In genomic region chr3:129326138-129326537, GRCh38 we compare ENCODE assay signal across 9 cellular contexts.
"Had no signal": no experiment of that assay in that cellular context is flagged by ENCODE, and none has a peak within 500 bp of the region (broad histone marks: within the 10 kb centered on the region; RNA-seq: fewer than 3 reads in every experiment).

No MANE protein-coding gene starts in this region.

- H3K9ac ChIP-seq: KMS-11 had no signal

- H3K4me3 Mint-ChIP-seq: GM23338, HFFc6, IgD-negative memory B cell had no signal

- H3K4me2 ChIP-seq: GM23338, KMS-11 had no signal

- H2AFZ ChIP-seq: GM23338 had no signal

- H3K9me3 ChIP-seq: HAP-1 had no signal

- H3K4me1 Mint-ChIP-seq: GM23338 had no signal

- H3K27ac Mint-ChIP-seq: GM23338, HFFc6, IgD-negative memory B cell had no signal

- DNase-seq: H7, HFFc6, KBM-7 had no signal

- H3K27ac ChIP-seq: HL-60, KMS-11 had no signal

- ATAC-seq: GM23338, HCT116 had no signal

- H3K4me1 ChIP-seq: HAP-1 had no signal

- H3K9me3 Mint-ChIP-seq: GM23338, HFFc6, IgD-negative memory B cell had no signal

- H3K4me3 ChIP-seq: GM23338, HAP-1 had no signal

- H3K36me3 ChIP-seq: HAP-1 had no signal
